ENCODE assay signal across 8 cellular contexts in genomic region chr20:34876161-34877001, GRCh38. TPM values are rescaled to one million over a fixed set of nuclear protein-coding genes. Genes with fewer than 3 reads are reported as not detected.
A peak's percentile ranks its signal among the peaks of the same experiment; 100 is the strongest.
DNase-seq lines count a peak whose midpoint lies in the region; ATAC-seq, FAIRE-seq and TF ChIP-seq lines count a peak whose summit lies in the region.

ACSS2 (plus strand) TSS chr20:34876612; CDS start chr20:34876646, 34 bp downstream.

- peaks cover 13 to 31% of the 10 kb centered on the region in 2 donors for H3K4me1 ChIP-seq in kidney (ENCODE audit: control insufficient read depth in 1 of 2, insufficient read depth in 1 of 2, low read depth in 1 of 2, low read length in 2 of 2)

- peak within 1 kb of the TSS; percentile 88 to 93 for H3K27ac ChIP-seq in kidney (ENCODE audit: low read depth in 2 of 2, low read length in 2 of 2)

- POLR2A ChIA-PET in AG04449 (lab: Yijun Ruan, JAX), result interaction anchor here (0.6 to 3.0 kb wide), 5 partner anchors 65 to 216 kb away, joined by 3 to 16 read pairs (median 3); partner anchors contain the start of genes GSS, MYH7B and TRPC4AP

- intact Hi-C loops in kidney (cut with DNase I), result no loop called here

- no peak for FAIRE-seq in kidney (lab: Jason Lieb, UNC)

- TF ChIP-seq POLR2A in GM18951 (IDR thresholded peaks at IDR 0.05; ENCODE audit: extremely low read depth, insufficient read depth, insufficient read length), result peak; percentile 47

- H3K4me3 ChIP-seq in AG04449 (ENCODE audit: low read depth, low read length) (peak within 1 kb of the TSS; percentile 71), kidney (ENCODE audit: low read length in 2 of 2) (peak within 1 kb of the TSS; percentile 88 to 93)

- H3K9ac ChIP-seq in kidney (ENCODE audit: low read length in 2 of 2), result peak within 1 kb of the TSS; percentile 95

- H3K9me3 ChIP-seq in kidney (ENCODE audit: control insufficient read depth in 1 of 2, low read length in 2 of 2), result no peaks in the 10 kb centered on the region

- CTCF ChIA-PET in AG04449 (lab: Yijun Ruan, JAX), result interaction anchor here (0.6 to 10.5 kb wide), 15 partner anchors 8 to 220 kb away, joined by 3 to 245 read pairs (median 5); partner anchors contain the start of genes GSS, MYH7B and TRPC4AP

- ATAC-seq in HG03196 (IDR thresholded peaks at IDR 0.05; ENCODE audit: unreplicated experiment), result peak; percentile 54

- no peaks in the 10 kb centered on the region for H3K36me3 ChIP-seq in kidney (ENCODE audit: control insufficient read depth in 1 of 2, insufficient read depth in 2 of 2, low read length in 2 of 2)

- DNase-seq in AG04449 (ENCODE audit: low read depth, low spot score), result peak; percentile 91
- peak; percentile 96 for DNase-seq in NCI-H446 treated with DMSO at 0.1 percent for 48 hours (lab: John Stamatoyannopoulos, UW)
- peak; percentile 89 for DNase-seq in activated CD4-positive, alpha-beta T cell treated with anti-CD3 and anti-CD28 coated beads for 1 hour
- DNase-seq in cerebellum (ENCODE audit: low spot score), result peak; percentile 97
- peak; percentile 100 for DNase-seq in kidney
- DNase-seq in stimulated activated CD4-positive, alpha-beta T cell treated with anti-CD3 and anti-CD28 coated beads, Interleukin-15, amount 100 ng/mL, for 1 hour (ENCODE audit: low read depth in 1 of 2, low spot score in 1 of 2), result peak; percentile 94 to 95

- TF ChIP-seq CTCF in AG04449 (IDR thresholded peaks at IDR 0.05; ENCODE audit: insufficient read depth, low read length, missing control alignments) (no peak), kidney (IDR thresholded peaks at IDR 0.05; ENCODE audit: borderline replicate concordance, extremely low read depth, insufficient read depth) (no peak)

- in situ Hi-C loops in GM18951 (cut with MboI; ENCODE audit: low sequenced_read_pairs, unreplicated experiment), result no loop called here

RNA-seq across cellular contexts. Expression of gene ACSS2, which starts in this region (rescaled TPM):
- total RNA-seq in cerebellum (14.3 TPM), kidney (53.1 TPM)
- polyA plus RNA-seq in kidney (ENCODE audit: insufficient read depth, low read depth, low replicate concordance), result 98.9 TPM

Comparison
In these comparisons a context has a peak if more than half of its experiments do, and no peak if none do; other contexts are left out.
1. Peak in every context shown above with its lines: DNase-seq, ATAC-seq, H3K4me3 ChIP-seq and H3K27ac ChIP-seq.